Comparison of ENCODE assay signal across 14 cellular contexts in genomic region chr19:50537306-50537685, GRCh38. TPM values are rescaled to one million over a fixed set of nuclear protein-coding genes. Genes with fewer than 3 reads are reported as not detected.
DNase-seq lines count a peak whose midpoint lies in the region; ATAC-seq, FAIRE-seq and TF ChIP-seq lines count a peak whose summit lies in the region.
"Had no signal": no experiment of that assay in that cellular context is flagged by ENCODE, and none has a peak within 500 bp of the region (broad histone marks: within the 10 kb centered on the region; RNA-seq: fewer than 3 reads in every experiment).

No MANE protein-coding gene starts in this region.

- H3K27ac Mint-ChIP-seq in astrocyte (ENCODE audit: unreplicated experiment) (no peak overlapping the region), endodermal cell (no peak overlapping the region)
- H3K27ac Mint-ChIP-seq: CD4-positive, alpha-beta memory T cell had no signal

- intact Hi-C loops in HCT116 (cut with micrococcal nuclease): loop anchor here (1.0 to 10.0 kb wide), 4 partner anchors 118 to 385 kb away; no protein-coding TSS in a partner anchor

- TF ChIP-seq CTCF in HCT116 (IDR thresholded peaks at IDR 0.05 in 2 of 3, conservative IDR thresholded peaks at IDR 0.05 in 1 of 3; ENCODE audit: borderline replicate concordance in 1 of 3, insufficient read depth in 1 of 3, low read depth in 2 of 3, low read length in 2 of 3): no peak
- no peak for TF ChIP-seq CTCF in astrocyte (IDR thresholded peaks at IDR 0.05; ENCODE audit: insufficient read depth, low read depth, low read length)
- no peak for TF ChIP-seq CTCF in smooth muscle cell (IDR thresholded peaks at IDR 0.05; ENCODE audit: borderline replicate concordance, insufficient read depth, poor library complexity, severe bottlenecking)
- TF ChIP-seq CTCF in endodermal cell (conservative IDR thresholded peaks at IDR 0.05): no peak

- H3K27me3 ChIP-seq in HCT116 (ENCODE audit: insufficient read depth, low read length) (no peaks in the 10 kb centered on the region), astrocyte (ENCODE audit: insufficient read depth, low read length) (no peaks in the 10 kb centered on the region), smooth muscle cell (ENCODE audit: low read depth) (no peaks in the 10 kb centered on the region), endodermal cell (ENCODE audit: control insufficient read depth, insufficient read depth, low read length, poor library complexity, severe bottlenecking) (no peaks in the 10 kb centered on the region)
- H3K27me3 ChIP-seq: MG63 had no signal

- H3K4me1 Mint-ChIP-seq in astrocyte (ENCODE audit: low read depth, unreplicated experiment) (no peaks in the 10 kb centered on the region), endodermal cell (no peaks in the 10 kb centered on the region)
- H3K4me1 Mint-ChIP-seq: CD4-positive, alpha-beta memory T cell had no signal

- H4K20me1 ChIP-seq in HCT116 (ENCODE audit: insufficient read depth) (no peaks in the 10 kb centered on the region), astrocyte (ENCODE audit: insufficient read depth, low read length) (no peaks in the 10 kb centered on the region), smooth muscle cell (ENCODE audit: low read depth) (no peaks in the 10 kb centered on the region)
- H4K20me1 ChIP-seq: BLaER1 treated with 17β-estradiol and CSF1 and Interleukin-3, amounts not matched to agents 10 nM and 100 nM had no signal

- no peak for TF ChIP-seq POLR2A in HCT116 (IDR thresholded peaks at IDR 0.05; ENCODE audit: borderline replicate concordance, extremely low read depth, insufficient read depth, insufficient read length)

- H3K36me3 Mint-ChIP-seq in astrocyte (ENCODE audit: low read depth, unreplicated experiment) (no peaks in the 10 kb centered on the region), endodermal cell (ENCODE audit: low read depth) (no peaks in the 10 kb centered on the region)
- H3K36me3 Mint-ChIP-seq: CD4-positive, alpha-beta memory T cell had no signal

- ATAC-seq in HCT116: peak; percentile 14; the same call in 1 of the 2 replicates
- no peak for ATAC-seq in HG02798 (IDR thresholded peaks at IDR 0.05; ENCODE audit: poor library complexity, unreplicated experiment)

- H2AFZ ChIP-seq in HCT116 (ENCODE audit: low read depth, low read length, poor library complexity, severe bottlenecking): no peak overlapping the region
- no peak overlapping the region for H2AFZ ChIP-seq in astrocyte (ENCODE audit: low read depth, low read length)
- H2AFZ ChIP-seq in smooth muscle cell (ENCODE audit: low read depth): no peak overlapping the region

- no peak overlapping the region for H3K9ac ChIP-seq in HCT116 (ENCODE audit: low read length)
- H3K9ac ChIP-seq in astrocyte (ENCODE audit: low read length): no peak overlapping the region
- no peak overlapping the region for H3K9ac ChIP-seq in smooth muscle cell (ENCODE audit: low read depth)
- no peak overlapping the region for H3K9ac ChIP-seq in endodermal cell (ENCODE audit: extremely low read depth, low read length, poor library complexity, severe bottlenecking)
- H3K9ac ChIP-seq: BLaER1 treated with 17β-estradiol and CSF1 and Interleukin-3, amounts not matched to agents 10 nM and 100 nM had no signal

- DNase-seq in HCT116 (ENCODE audit: low read depth, low spot score) (no peak), astrocyte (ENCODE audit: low read depth) (peak; percentile 4), islet precursor cell (peak; percentile 70), smooth muscle cell (lab: John Stamatoyannopoulos, UW; ENCODE audit: unreplicated experiment) (no peak), endodermal cell (no peak), HK-2 (ENCODE audit: unreplicated experiment) (no peak)
- DNase-seq: DMS79 treated with DMSO at 0.1 percent for 48 hours, NCI-H1436 treated with DMSO at 0.1 percent for 48 hours had no signal

- H3K27me3 Mint-ChIP-seq in astrocyte (ENCODE audit: low read depth, unreplicated experiment): no peaks in the 10 kb centered on the region
- peaks cover 12% of the 10 kb centered on the region for H3K27me3 Mint-ChIP-seq in endodermal cell (ENCODE audit: insufficient read depth)

- BruUV-seq in HCT116 (replicated peaks; lab: Mats Ljungman, UMichigan): no TSS peak

- H3K79me2 ChIP-seq in HCT116 (ENCODE audit: insufficient read depth, low read length): no peaks in the 10 kb centered on the region
- no peaks in the 10 kb centered on the region for H3K79me2 ChIP-seq in astrocyte (ENCODE audit: insufficient read depth, low read length)
- H3K79me2 ChIP-seq in smooth muscle cell (ENCODE audit: low read depth): no peaks in the 10 kb centered on the region

- H3K4me3 Mint-ChIP-seq in astrocyte (ENCODE audit: unreplicated experiment) (no peak overlapping the region), endodermal cell (no peak overlapping the region)
- H3K4me3 Mint-ChIP-seq: CD4-positive, alpha-beta memory T cell had no signal

- TF ChIP-seq RAD21 in HCT116 (IDR thresholded peaks at IDR 0.05; ENCODE audit: low read depth): no peak

- H3K4me1 ChIP-seq in HCT116 (ENCODE audit: control insufficient read depth in 1 of 2, insufficient read depth in 2 of 2, low read length in 2 of 2) (no peaks in the 10 kb centered on the region), astrocyte (ENCODE audit: insufficient read depth, low read length) (no peaks in the 10 kb centered on the region), smooth muscle cell (ENCODE audit: low read depth) (no peaks in the 10 kb centered on the region), endodermal cell (ENCODE audit: control insufficient read depth, insufficient read depth, low read length) (no peaks in the 10 kb centered on the region)
- H3K4me1 ChIP-seq: Caco-2 had no signal

- no peak overlapping the region for H3K4me2 ChIP-seq in HCT116 (ENCODE audit: low read length)
- no peak overlapping the region for H3K4me2 ChIP-seq in astrocyte (ENCODE audit: low read length)
- peak overlapping the region; percentile 39 for H3K4me2 ChIP-seq in smooth muscle cell
- H3K4me2 ChIP-seq: BLaER1 treated with 17β-estradiol and CSF1 and Interleukin-3, amounts not matched to agents 10 nM and 100 nM had no signal

- 50% methylated on average over 18 of the region's 18 CpGs for WGBS in smooth muscle cell (ENCODE audit: low lambda C conversion rate)
- WGBS in endodermal cell (ENCODE audit: insufficient coverage in 1 of 2, insufficient read length in 1 of 2), 2 experiments: 80 to 82% methylated on average over 15 to 18 of the region's 18 CpGs

- H3K27ac ChIP-seq in HCT116 (ENCODE audit: low read depth, low read length) (no peak overlapping the region), astrocyte (ENCODE audit: low read depth, low read length) (no peak overlapping the region), smooth muscle cell (ENCODE audit: low read depth) (peak overlapping the region; percentile 25), endodermal cell (ENCODE audit: low read depth, low read length) (no peak overlapping the region)
- H3K27ac ChIP-seq: BLaER1 treated with 17β-estradiol and CSF1 and Interleukin-3, amounts not matched to agents 10 nM and 100 nM had no signal

- POLR2A ChIA-PET in HCT116 (lab: Charles Lee): no interaction called here

- no peaks in the 10 kb centered on the region for H3K9me2 ChIP-seq in HCT116 (ENCODE audit: insufficient read depth)

- CTCF ChIA-PET in HCT116 (lab: Charles Lee): interaction anchor here (0.9 to 3.6 kb wide), 12 partner anchors 12 to 559 kb away, joined by 3 to 40 read pairs (median 8); partner anchors contain the start of genes JOSD2 and KCNC3

- RAD21 ChIA-PET in HCT116 (lab: Charles Lee; ENCODE audit: low non-redundant PET in 1 of 2, low total read pairs in 2 of 2, uncharacterized antibody in 2 of 2, unreplicated experiment in 2 of 2): interaction anchor here (0.9 to 2.1 kb wide), 3 partner anchors 12 to 246 kb away, joined by 3 to 7 read pairs (median 4); no protein-coding TSS in a partner anchor

- H3F3A ChIP-seq in smooth muscle cell (ENCODE audit: low read depth): no peaks in the 10 kb centered on the region

- no peaks in the 10 kb centered on the region for H3K36me3 ChIP-seq in HCT116 (ENCODE audit: control insufficient read depth in 1 of 2, insufficient read depth in 2 of 2, low read length in 2 of 2)
- H3K36me3 ChIP-seq in astrocyte (ENCODE audit: insufficient read depth, low read length): no peaks in the 10 kb centered on the region
- no peaks in the 10 kb centered on the region for H3K36me3 ChIP-seq in smooth muscle cell (ENCODE audit: low read depth)
- H3K36me3 ChIP-seq in endodermal cell (ENCODE audit: control insufficient read depth, insufficient read depth, low read length): no peaks in the 10 kb centered on the region
- H3K36me3 ChIP-seq: MG63 had no signal

- H3K4me3 ChIP-seq in HCT116 (replicated peaks in 1 of 2; ENCODE audit: low read depth in 1 of 2, low read length in 2 of 2) (no peak overlapping the region), astrocyte (ENCODE audit: insufficient read depth, low read depth, low read length) (no peak overlapping the region), smooth muscle cell (no peak overlapping the region), endodermal cell (ENCODE audit: low read length) (no peak overlapping the region)
- H3K4me3 ChIP-seq: BLaER1 treated with 17β-estradiol and CSF1 and Interleukin-3, amounts not matched to agents 10 nM and 100 nM; MG63 had no signal

- FAIRE-seq in astrocyte (lab: Jason Lieb, UNC): no peak

- peaks cover 19% of the 10 kb centered on the region for H3K9me3 Mint-ChIP-seq in astrocyte (ENCODE audit: unreplicated experiment)
- peaks cover 15% of the 10 kb centered on the region for H3K9me3 Mint-ChIP-seq in endodermal cell

- H3K9me3 ChIP-seq in HCT116 (ENCODE audit: control insufficient read depth in 1 of 2, insufficient read depth in 1 of 2, low read depth in 1 of 2, low read length in 2 of 2) (peaks cover 7 to 17% of the 10 kb centered on the region in 2 experiments; a peak in 3 of 4 replicates), astrocyte (ENCODE audit: insufficient read depth, low read depth, low read length) (peaks cover 6% of the 10 kb centered on the region), smooth muscle cell (replicated peaks; ENCODE audit: low read depth) (peaks cover 3% of the 10 kb centered on the region), endodermal cell (ENCODE audit: control insufficient read depth, low read length) (peaks cover 18% of the 10 kb centered on the region)

RNA-seq across cellular contexts. Expression of gene ASPDH, which starts 23.6 kb away (rescaled TPM):
- total RNA-seq in HCT116 (2021; ENCODE audit: unreplicated experiment) (not detected), astrocyte (not detected in 2 replicates), smooth muscle cell (not detected in 2 replicates), endodermal cell (not detected)
- polyA plus RNA-seq in HCT116 (2012): 0.72 and 0.97 TPM in 2 replicates
- polyA plus RNA-seq in smooth muscle cell: 0.89 TPM in 1 of 2 replicates, not detected in the other
- not detected for polyA plus RNA-seq in endodermal cell (2013, experiment 1 of 2)
- polyA plus RNA-seq in endodermal cell (2013, experiment 2 of 2): not detected
- total RNA-seq: Caco-2; CD4-positive, alpha-beta memory T cell; LHCN-M2 had no signal
- polyA plus RNA-seq: CD4-positive, alpha-beta memory T cell had no signal

RNA-seq across cellular contexts. Expression of gene JOSD2, which starts 26.3 kb away (rescaled TPM):
- total RNA-seq in HCT116 (2021; ENCODE audit: unreplicated experiment) (40.9 TPM), astrocyte (not detected in 2 replicates), smooth muscle cell (17.1 and 32.0 TPM in 2 replicates), endodermal cell (10 to 100 TPM; 12.1 to 13.7 TPM)
- polyA plus RNA-seq in HCT116 (2012): 24.9 and 25.7 TPM in 2 replicates
- polyA plus RNA-seq in smooth muscle cell: 77.6 and 85.1 TPM in 2 replicates
- polyA plus RNA-seq in endodermal cell (2013, experiment 1 of 2): 5.6 TPM
- 4.8 TPM for polyA plus RNA-seq in endodermal cell (2013, experiment 2 of 2)

RNA-seq across cellular contexts. Expression of gene LRRC4B, which starts 30.9 kb away (rescaled TPM):
- total RNA-seq in HCT116 (2021; ENCODE audit: unreplicated experiment) (0.89 TPM), astrocyte (not detected in 2 replicates), smooth muscle cell (8.6 and 10.1 TPM in 2 replicates), endodermal cell (1 to 10 TPM; 2.3 to 7.0 TPM)
- polyA plus RNA-seq in HCT116 (2012): 1.7 and 2.0 TPM in 2 replicates
- 1.7 and 2.2 TPM in 2 replicates for polyA plus RNA-seq in smooth muscle cell
- polyA plus RNA-seq in endodermal cell (2013, experiment 1 of 2): 48.9 TPM
- polyA plus RNA-seq in endodermal cell (2013, experiment 2 of 2): 53.8 TPM
- total RNA-seq: CD4-positive, alpha-beta memory T cell; LHCN-M2 had no signal

Comparison
In these comparisons a context has a peak if more than half of its experiments do, and no peak if none do; other contexts are left out.
1. DNase-seq: peak in astrocyte (single experiment) and islet precursor cell (single experiment); none in HCT116 (single experiment), smooth muscle cell (single experiment), endodermal cell (single experiment) and HK-2 (single experiment).